13 cellular contexts compared by ENCODE assay signal in the genomic region with DNA sequence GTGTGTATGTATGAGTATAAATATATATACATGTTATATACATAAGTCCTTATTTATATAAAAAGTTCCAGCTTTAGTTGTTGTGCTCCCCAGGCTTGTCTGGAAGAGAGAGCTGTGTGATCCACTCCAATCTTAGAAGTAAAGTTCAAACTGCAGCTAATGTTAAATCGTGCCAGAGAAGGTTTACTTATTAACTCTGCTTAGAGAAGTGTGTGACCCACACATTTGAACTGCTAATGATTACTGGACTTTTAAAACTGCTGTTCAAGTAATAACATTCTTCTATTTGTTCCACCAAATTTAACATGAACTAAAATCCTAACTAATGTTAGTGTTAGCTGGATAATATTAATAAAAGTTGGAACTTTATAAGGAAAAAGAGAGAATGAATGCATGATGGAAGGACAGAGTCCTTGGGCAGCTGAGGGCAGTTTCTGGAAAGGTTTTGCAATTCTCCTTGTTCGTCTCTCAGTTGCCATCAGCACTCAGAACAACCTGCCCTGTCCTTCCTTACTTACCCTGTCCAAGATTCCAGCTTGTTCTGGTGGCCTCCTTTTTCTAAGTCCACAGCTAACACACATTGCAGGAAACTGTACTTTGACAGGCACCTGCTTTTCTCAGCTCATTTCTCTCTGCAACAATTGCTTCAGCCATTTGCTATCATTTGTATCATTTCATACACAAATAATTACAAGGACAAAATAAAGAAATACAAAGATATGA.
DNase-seq lines count a peak whose midpoint lies in the region; ATAC-seq and TF ChIP-seq lines count a peak whose summit lies in the region.
"Had no signal": no experiment of that assay in that cellular context is flagged by ENCODE, and none has a peak within 500 bp of the region (broad histone marks: within the 10 kb centered on the region; RNA-seq: fewer than 3 reads in every experiment).

No MANE protein-coding gene starts in this region.

- no peak for TF ChIP-seq EP300 in SK-N-SH (IDR thresholded peaks at IDR 0.05; ENCODE audit: borderline replicate concordance in 1 of 2, low read depth in 1 of 2, low read length in 1 of 2)

- H4K20me1 ChIP-seq in SK-N-SH (ENCODE audit: insufficient read depth): no peaks in the 10 kb centered on the region

- H3K4me1 ChIP-seq in SK-N-SH (ENCODE audit: control insufficient read depth in 1 of 2, insufficient read depth in 2 of 2, low read depth in 1 of 2, low read length in 1 of 2): no peaks in the 10 kb centered on the region; a peak in 1 of 4 replicates

- POLR2A ChIA-PET in SK-N-SH (lab: Yijun Ruan, JAX): no interaction called here

- H3K36me3 ChIP-seq in SK-N-SH (replicated peaks in 1 of 2; ENCODE audit: control insufficient read depth in 1 of 2, insufficient read depth in 2 of 2, low read length in 1 of 2): no peaks in the 10 kb centered on the region
- H3K36me3 ChIP-seq: thoracic aorta had no signal

- H3K27me3 Mint-ChIP-seq in activated naive CD8-positive, alpha-beta T cell treated with anti-CD3 and anti-CD28 coated beads for 36 hours: no peaks in the 10 kb centered on the region

- no peak overlapping the region for H3K9ac ChIP-seq in SK-N-SH

- no peaks in the 10 kb centered on the region for H3K9me2 ChIP-seq in SK-N-SH

- H3K4me3 ChIP-seq in SK-N-SH (ENCODE audit: low read depth in 2 of 2, low read length in 1 of 2): no peak overlapping the region
- H3K4me3 ChIP-seq: thoracic aorta had no signal

- DNase-seq in DMS53 (lab: John Stamatoyannopoulos, UW) (peak; percentile 48), DMS53 treated with DMSO at 0.1 percent for 48 hours (lab: John Stamatoyannopoulos, UW; ENCODE audit: unreplicated experiment) (no peak), HuH-7 (ENCODE audit: low spot score) (peak; percentile 60), left kidney (ENCODE audit: low read depth, low spot score) (peak; percentile 71), SK-N-SH (no peak), SHP77 treated with DMSO at 0.1 percent for 48 hours (lab: John Stamatoyannopoulos, UW) (no peak)
- DNase-seq in activated naive CD8-positive, alpha-beta T cell treated with anti-CD3 and anti-CD28 coated beads for 36 hours: no peak
- DNase-seq: activated T-cell treated with anti-CD3 and anti-CD28 coated beads, Interleukin-2, amount 50 U/mL, for 4 hours; foreskin keratinocyte; NCI-H2107 had no signal

- no peak overlapping the region for H2AFZ ChIP-seq in SK-N-SH (ENCODE audit: low read depth)

- H3K4me3 Mint-ChIP-seq in activated naive CD8-positive, alpha-beta T cell treated with anti-CD3 and anti-CD28 coated beads for 36 hours: no peak overlapping the region
- H3K4me3 Mint-ChIP-seq: activated T-cell treated with anti-CD3 and anti-CD28 coated beads, Interleukin-2, amount 50 U/mL, for 4 hours; neural crest cell had no signal

- no peak for ATAC-seq in HG02970 (IDR thresholded peaks at IDR 0.05; ENCODE audit: low FRiP score, unreplicated experiment)
- ATAC-seq: activated T-cell treated with anti-CD3 and anti-CD28 coated beads, Interleukin-2, amount 50 U/mL, for 4 hours; foreskin keratinocyte had no signal

- no peak for TF ChIP-seq CTCF in SK-N-SH (IDR thresholded peaks at IDR 0.05)

- no peak for TF ChIP-seq RAD21 in SK-N-SH (IDR thresholded peaks at IDR 0.05; ENCODE audit: low read length)

- no peak overlapping the region for H3K4me2 ChIP-seq in SK-N-SH

- no peaks in the 10 kb centered on the region for H3F3A ChIP-seq in SK-N-SH (replicated peaks; ENCODE audit: insufficient read depth)

- H3K27ac ChIP-seq in SK-N-SH (ENCODE audit: low read depth in 2 of 2, low read length in 1 of 2): no peak overlapping the region
- H3K27ac ChIP-seq: foreskin keratinocyte, thoracic aorta had no signal

- H3K4me1 Mint-ChIP-seq in activated naive CD8-positive, alpha-beta T cell treated with anti-CD3 and anti-CD28 coated beads for 36 hours: peaks cover 34% of the 10 kb centered on the region

- H3K27ac Mint-ChIP-seq in activated naive CD8-positive, alpha-beta T cell treated with anti-CD3 and anti-CD28 coated beads for 36 hours: no peak overlapping the region

- CTCF ChIA-PET in SK-N-SH (lab: Yijun Ruan, JAX): interaction anchor here (1.2 to 2.9 kb wide), 2 partner anchors 13 to 211 kb away, joined by 4 to 11 read pairs; no protein-coding TSS in a partner anchor

- H3K9me3 Mint-ChIP-seq in activated naive CD8-positive, alpha-beta T cell treated with anti-CD3 and anti-CD28 coated beads for 36 hours: no peaks in the 10 kb centered on the region
- H3K9me3 Mint-ChIP-seq: activated T-cell treated with anti-CD3 and anti-CD28 coated beads, Interleukin-2, amount 50 U/mL, for 4 hours; neural crest cell had no signal

- WGBS in SK-N-SH (ENCODE audit: low lambda C conversion rate): 11% methylated on average over 2 of the region's 2 CpGs

- 0 out of 2 replicates have a peak, but pooled peaks cover 16% of the 10 kb centered on the region for H3K27me3 ChIP-seq in SK-N-SH (ENCODE audit: insufficient read depth)

- H3K79me2 ChIP-seq in SK-N-SH (ENCODE audit: insufficient read depth): no peaks in the 10 kb centered on the region

- no peaks in the 10 kb centered on the region for H3K9me3 ChIP-seq in SK-N-SH
- H3K9me3 ChIP-seq: thoracic aorta had no signal

- H3K36me3 Mint-ChIP-seq in activated naive CD8-positive, alpha-beta T cell treated with anti-CD3 and anti-CD28 coated beads for 36 hours: no peaks in the 10 kb centered on the region

TF ChIP-seq in SK-N-SH, 30 proteins besides CTCF, POLR2A, EP300 and RAD21:
- TF ChIP-seq RXRA (IDR thresholded peaks at IDR 0.05; ENCODE audit: borderline replicate concordance, low read depth) (no peak), REST (IDR thresholded peaks at IDR 0.05; ENCODE audit: low read depth, low read length) (no peak), NFIC (IDR thresholded peaks at IDR 0.05; ENCODE audit: borderline replicate concordance) (no peak), RFX5 (IDR thresholded peaks at IDR 0.05; ENCODE audit: low read length) (no peak), MXI1 (IDR thresholded peaks at IDR 0.05; ENCODE audit: low read depth, low read length) (no peak), FOXM1 (IDR thresholded peaks at IDR 0.05; ENCODE audit: low read depth) (no peak), SMC3 (IDR thresholded peaks at IDR 0.05; ENCODE audit: low read depth, low read length) (no peak), MEF2A (IDR thresholded peaks at IDR 0.05; ENCODE audit: borderline replicate concordance, low read depth) (no peak), POLR2AphosphoS5 (IDR thresholded peaks at IDR 0.05; ENCODE audit: low read depth, low read length) (no peak), CHD2 (IDR thresholded peaks at IDR 0.05; ENCODE audit: low read length, partially characterized antibody) (no peak)
- TF ChIP-seq, protein P1, sequence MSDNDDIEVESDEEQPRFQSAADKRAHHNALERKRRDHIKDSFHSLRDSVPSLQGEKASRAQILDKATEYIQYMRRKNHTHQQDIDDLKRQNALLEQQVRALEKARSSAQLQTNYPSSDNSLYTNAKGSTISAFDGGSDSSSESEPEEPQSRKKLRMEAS (IDR thresholded peaks at IDR 0.05; ENCODE audit: low read depth): no peak
- TF ChIP-seq, protein P2, sequence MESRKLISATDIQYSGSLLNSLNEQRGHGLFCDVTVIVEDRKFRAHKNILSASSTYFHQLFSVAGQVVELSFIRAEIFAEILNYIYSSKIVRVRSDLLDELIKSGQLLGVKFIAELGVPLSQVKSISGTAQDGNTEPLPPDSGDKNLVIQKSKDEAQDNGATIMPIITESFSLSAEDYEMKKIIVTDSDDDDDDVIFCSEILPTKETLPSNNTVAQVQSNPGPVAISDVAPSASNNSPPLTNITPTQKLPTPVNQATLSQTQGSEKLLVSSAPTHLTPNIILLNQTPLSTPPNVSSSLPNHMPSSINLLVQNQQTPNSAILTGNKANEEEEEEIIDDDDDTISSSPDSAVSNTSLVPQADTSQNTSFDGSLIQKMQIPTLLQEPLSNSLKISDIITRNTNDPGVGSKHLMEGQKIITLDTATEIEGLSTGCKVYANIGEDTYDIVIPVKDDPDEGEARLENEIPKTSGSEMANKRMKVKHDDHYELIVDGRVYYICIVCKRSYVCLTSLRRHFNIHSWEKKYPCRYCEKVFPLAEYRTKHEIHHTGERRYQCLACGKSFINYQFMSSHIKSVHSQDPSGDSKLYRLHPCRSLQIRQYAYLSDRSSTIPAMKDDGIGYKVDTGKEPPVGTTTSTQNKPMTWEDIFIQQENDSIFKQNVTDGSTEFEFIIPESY (IDR thresholded peaks at IDR 0.05; ENCODE audit: borderline replicate concordance, low read depth): no peak

Comparison
In these comparisons a context has a peak if more than half of its experiments do, and no peak if none do; other contexts are left out.
1. DNase-seq: peak in DMS53 (single experiment), HuH-7 (single experiment) and left kidney (single experiment); none in DMS53 treated with DMSO at 0.1 percent for 48 hours (single experiment), activated naive CD8-positive, alpha-beta T cell treated with anti-CD3 and anti-CD28 coated beads for 36 hours (single experiment), SK-N-SH (single experiment) and SHP77 treated with DMSO at 0.1 percent for 48 hours (single experiment).